In genomic region chr11:48013269-48013901, GRCh38 we compare ENCODE assay signal across 8 cellular contexts. TPM values are rescaled to one million over a fixed set of nuclear protein-coding genes. Genes with fewer than 3 reads are reported as not detected.
DNase-seq lines count a peak whose midpoint lies in the region; ATAC-seq and TF ChIP-seq lines count a peak whose summit lies in the region.

No MANE protein-coding gene starts in this region.

- H3K4me3 ChIP-seq in DND-41 (ENCODE audit: low read depth in 1 of 2, low read length in 2 of 2) (no peak overlapping the region), testis (no peak overlapping the region), suprapubic skin (no peak overlapping the region)

- H3K27me3 ChIP-seq in DND-41 (ENCODE audit: insufficient read depth, low read length, poor library complexity) (no peaks in the 10 kb centered on the region), testis (no peaks in the 10 kb centered on the region), suprapubic skin (no peaks in the 10 kb centered on the region)

- peak; percentile 47 for DNase-seq in DND-41
- DNase-seq in MV-4-11 (lab: John Stamatoyannopoulos, UW): peak; percentile 64
- peak; percentile 79 for DNase-seq in activated CD8-positive, alpha-beta memory T cell treated with anti-CD3 and anti-CD28 coated beads, Interleukin-2, amount 50 U/mL, for 48 hours
- DNase-seq in left colon: peak in 1 of 2 donors; percentile 46
- no peak for DNase-seq in testis
- no peak for DNase-seq in suprapubic skin (ENCODE audit: low spot score in 2 of 2)
- no peak for DNase-seq in amygdala (lab: John Stamatoyannopoulos, UW)

- no peaks in the 10 kb centered on the region for H3K79me2 ChIP-seq in DND-41 (ENCODE audit: insufficient read depth, low read length)

- 80 to 96% methylated on average over 6 to 8 of the region's 8 CpGs for WGBS in testis, 2 donors
- 83% methylated on average over 7 of the region's 8 CpGs for WGBS in suprapubic skin

- TF ChIP-seq CTCF in DND-41 (IDR thresholded peaks at IDR 0.05; ENCODE audit: borderline replicate concordance, extremely low read depth, low read length, poor library complexity, severe bottlenecking): no peak
- TF ChIP-seq CTCF in testis (IDR thresholded peaks at IDR 0.05): no peak
- TF ChIP-seq CTCF in suprapubic skin (IDR thresholded peaks at IDR 0.05): no peak

- intact Hi-C loops in left colon (cut with DNase I, micrococcal nuclease): no loop called here
- intact Hi-C loops in testis (cut with DNase I; ENCODE audit: low total_unique reads): no loop called here

- no peak overlapping the region for H3K9ac ChIP-seq in DND-41 (ENCODE audit: low read depth, low read length)

- no peaks in the 10 kb centered on the region for H4K20me1 ChIP-seq in DND-41 (ENCODE audit: insufficient read depth, low read length)

- H3K36me3 ChIP-seq in DND-41 (ENCODE audit: insufficient read depth, low read length) (no peaks in the 10 kb centered on the region), testis (ENCODE audit: low read depth, missing control alignments) (no peaks in the 10 kb centered on the region), suprapubic skin (no peaks in the 10 kb centered on the region)

- H2AFZ ChIP-seq in DND-41 (ENCODE audit: low read depth, low read length): no peak overlapping the region

- no peaks in the 10 kb centered on the region for H3K9me3 ChIP-seq in DND-41 (ENCODE audit: insufficient read depth, low read length, severe bottlenecking)
- H3K9me3 ChIP-seq in testis: no peaks in the 10 kb centered on the region
- no peaks in the 10 kb centered on the region for H3K9me3 ChIP-seq in suprapubic skin

- peaks cover 10% of the 10 kb centered on the region for H3K4me1 ChIP-seq in DND-41 (ENCODE audit: insufficient read depth, low read length)
- H3K4me1 ChIP-seq in testis: no peaks in the 10 kb centered on the region
- peaks cover 11% of the 10 kb centered on the region for H3K4me1 ChIP-seq in suprapubic skin

- TF ChIP-seq EP300 in suprapubic skin (IDR thresholded peaks at IDR 0.05): no peak

- ATAC-seq in DND-41 (ENCODE audit: insufficient read depth, low read depth): peak; percentile 78
- ATAC-seq in GM21737 (IDR thresholded peaks at IDR 0.05; ENCODE audit: unreplicated experiment): peak; percentile 62
- peak; percentile 69 for ATAC-seq in left colon

- no peak overlapping the region for H3K4me2 ChIP-seq in DND-41 (ENCODE audit: insufficient read depth, low read length)

- no peak for TF ChIP-seq POLR2A in testis (IDR thresholded peaks at IDR 0.05)
- no peak for TF ChIP-seq POLR2A in suprapubic skin (IDR thresholded peaks at IDR 0.05)

- H3K27ac ChIP-seq in DND-41 (ENCODE audit: low read length) (no peak overlapping the region), testis (no peak overlapping the region), suprapubic skin (no peak overlapping the region)

RNA-seq across cellular contexts. Expression of gene PTPRJ, which starts 33.0 kb away (rescaled TPM):
- 10 to 100 TPM; 38.5 to 58.9 TPM for total RNA-seq in left colon
- 1 to 10 TPM; 4.3 to 8.2 TPM for total RNA-seq in testis
- polyA plus RNA-seq in testis (ENCODE audit: insufficient read depth, low read depth, low replicate concordance): 6.6 TPM
- total RNA-seq in suprapubic skin: 10 to 100 TPM in 3 of 4 donors, 1 to 10 TPM in 1; 4.0 to 15.5 (median 13.1) TPM

Comparison
In these comparisons a context has a peak if more than half of its experiments do, and no peak if none do; other contexts are left out.
1. DNase-seq: peak in DND-41 (single experiment), MV-4-11 (single experiment) and activated CD8-positive, alpha-beta memory T cell treated with anti-CD3 and anti-CD28 coated beads, Interleukin-2, amount 50 U/mL, for 48 hours (single experiment); none in testis (single experiment), suprapubic skin (0 of 2) and amygdala (0 of 56).
2. Peak in every context shown above with its lines, with median percentiles within 50 percentile points of each other: ATAC-seq.